In genomic region chr5:124705577-124705976, GRCh38 we compare ENCODE assay signal across 1 cellular context.
TF ChIP-seq lines count a peak whose summit lies in the region.

No MANE protein-coding gene starts in this region.

TF ChIP-seq in GM12878, 131 proteins besides CTCF, POLR2A, EP300 and RAD21 (continued from another document):
- TF ChIP-seq ZBTB4 (CRISPR knock-in tag; IDR thresholded peaks at IDR 0.05): no peak
- no peak for TF ChIP-seq ZNF207 (IDR thresholded peaks at IDR 0.05; ENCODE audit: borderline replicate concordance)
- TF ChIP-seq YY1 (IDR thresholded peaks at IDR 0.05; ENCODE audit: low read depth, low read length): no peak
- no peak for TF ChIP-seq E2F4 (IDR thresholded peaks at IDR 0.05; ENCODE audit: low read depth, low read length)
- TF ChIP-seq REST (IDR thresholded peaks at IDR 0.05; ENCODE audit: low read depth, low read length): no peak
- TF ChIP-seq CREB1 (IDR thresholded peaks at IDR 0.05; ENCODE audit: low read depth): no peak
- TF ChIP-seq CREM (IDR thresholded peaks at IDR 0.05; ENCODE audit: low read depth): no peak
- TF ChIP-seq CBX3 (IDR thresholded peaks at IDR 0.05; ENCODE audit: borderline replicate concordance, low read depth): no peak
- no peak for TF ChIP-seq SUPT20H (IDR thresholded peaks at IDR 0.05; ENCODE audit: borderline replicate concordance, control insufficient read depth, low read depth, low read length)
- no peak for TF ChIP-seq ATF2 (IDR thresholded peaks at IDR 0.05; ENCODE audit: low read length)
- TF ChIP-seq CEBPZ (IDR thresholded peaks at IDR 0.05; ENCODE audit: low read depth, low read length): no peak
- TF ChIP-seq RELB (IDR thresholded peaks at IDR 0.05; ENCODE audit: low read depth): no peak
